Comparison of ENCODE assay signal across 1 cellular context in genomic region chr17:44131372-44131771, GRCh38.
TF ChIP-seq lines count a peak whose summit lies in the region.
"Not testable (repeated sequence)": the region's sequence is repeated elsewhere in the genome, so short reads cannot be mapped to it uniquely, and the experiment has no call there.

No MANE protein-coding gene starts in this region.

TF ChIP-seq in HepG2, 621 proteins besides CTCF, POLR2A, EP300 and RAD21:
- peak; percentile 36 for TF ChIP-seq ZNF687 (CRISPR knock-in tag; IDR thresholded peaks at IDR 0.05)
- TF ChIP-seq, protein P1, sequence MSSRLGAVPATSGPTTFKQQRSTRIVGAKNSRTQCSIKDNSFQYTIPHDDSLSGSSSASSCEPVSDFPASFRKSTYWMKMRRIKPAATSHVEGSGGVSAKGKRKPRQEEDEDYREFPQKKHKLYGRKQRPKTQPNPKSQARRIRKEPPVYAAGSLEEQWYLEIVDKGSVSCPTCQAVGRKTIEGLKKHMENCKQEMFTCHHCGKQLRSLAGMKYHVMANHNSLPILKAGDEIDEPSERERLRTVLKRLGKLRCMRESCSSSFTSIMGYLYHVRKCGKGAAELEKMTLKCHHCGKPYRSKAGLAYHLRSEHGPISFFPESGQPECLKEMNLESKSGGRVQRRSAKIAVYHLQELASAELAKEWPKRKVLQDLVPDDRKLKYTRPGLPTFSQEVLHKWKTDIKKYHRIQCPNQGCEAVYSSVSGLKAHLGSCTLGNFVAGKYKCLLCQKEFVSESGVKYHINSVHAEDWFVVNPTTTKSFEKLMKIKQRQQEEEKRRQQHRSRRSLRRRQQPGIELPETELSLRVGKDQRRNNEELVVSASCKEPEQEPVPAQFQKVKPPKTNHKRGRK (CRISPR knock-in tag; IDR thresholded peaks at IDR 0.05): 0 out of 2 replicates have a peak, but pooled peaks have one; percentile 50
- peak; percentile 54; the same call in 1 of the 2 replicates for TF ChIP-seq FOXP1 (IDR thresholded peaks at IDR 0.05)
- TF ChIP-seq FOXP1 (CRISPR knock-in tag; IDR thresholded peaks at IDR 0.05): not testable (repeated sequence)
- 0 out of 2 replicates have a peak, but pooled peaks have one; percentile 4 for TF ChIP-seq MEIS2 (CRISPR knock-in tag; IDR thresholded peaks at IDR 0.05)
- peak; percentile 15; the same call in 1 of the 2 replicates for TF ChIP-seq PHF20 (CRISPR knock-in tag; IDR thresholded peaks at IDR 0.05)
- peak; percentile 29; the same call in 1 of the 2 replicates for TF ChIP-seq ZNF350 (CRISPR knock-in tag; IDR thresholded peaks at IDR 0.05; ENCODE audit: borderline replicate concordance, low read depth)
- TF ChIP-seq, protein P2, sequence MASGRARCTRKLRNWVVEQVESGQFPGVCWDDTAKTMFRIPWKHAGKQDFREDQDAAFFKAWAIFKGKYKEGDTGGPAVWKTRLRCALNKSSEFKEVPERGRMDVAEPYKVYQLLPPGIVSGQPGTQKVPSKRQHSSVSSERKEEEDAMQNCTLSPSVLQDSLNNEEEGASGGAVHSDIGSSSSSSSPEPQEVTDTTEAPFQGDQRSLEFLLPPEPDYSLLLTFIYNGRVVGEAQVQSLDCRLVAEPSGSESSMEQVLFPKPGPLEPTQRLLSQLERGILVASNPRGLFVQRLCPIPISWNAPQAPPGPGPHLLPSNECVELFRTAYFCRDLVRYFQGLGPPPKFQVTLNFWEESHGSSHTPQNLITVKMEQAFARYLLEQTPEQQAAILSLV (CRISPR knock-in tag; IDR thresholded peaks at IDR 0.05; ENCODE audit: borderline replicate concordance): 0 out of 2 replicates have a peak, but pooled peaks have one; percentile 26
- TF ChIP-seq WIZ (CRISPR knock-in tag; IDR thresholded peaks at IDR 0.05): 0 out of 2 replicates have a peak, but pooled peaks have one; percentile 18
